Comparison of ENCODE assay signal across 25 cellular contexts in genomic region chr11:75955443-75955842, GRCh38.
"Had no signal": no experiment of that assay in that cellular context is flagged by ENCODE, and none has a peak within 500 bp of the region (broad histone marks: within the 10 kb centered on the region; RNA-seq: fewer than 3 reads in every experiment).

No MANE protein-coding gene starts in this region.

- H3K9me3 Mint-ChIP-seq: activated B cell treated with CpG ODN at 0.5 μM for 24 hours; activated CD8-positive, alpha-beta T cell treated with anti-CD3 and anti-CD28 coated beads for 36 hours; activated T-cell treated with anti-CD3 and anti-CD28 coated beads, Interleukin-2, amount 50 U/mL, for 4 hours; effector memory CD8-positive, alpha-beta T cell; naive B cell; T-helper 2 cell treated with Interferon-gamma antibody and Interleukin-4, amounts not matched to agents 5 μg/mL and 100 μg/mL, for 36 hours had no signal

- H3K27ac Mint-ChIP-seq: activated B cell treated with CpG ODN at 0.5 μM for 24 hours; activated CD8-positive, alpha-beta T cell treated with anti-CD3 and anti-CD28 coated beads for 36 hours; activated naive CD8-positive, alpha-beta T cell; brain; effector memory CD8-positive, alpha-beta T cell; nephron progenitor cell; progenitor cell of endocrine pancreas; T-helper 2 cell treated with Interferon-gamma antibody and Interleukin-4, amounts not matched to agents 5 μg/mL and 100 μg/mL, for 36 hours had no signal

- ATAC-seq: activated CD8-positive, alpha-beta T cell treated with anti-CD3 and anti-CD28 coated beads for 36 hours; activated T-cell treated with anti-CD3 and anti-CD28 coated beads, Interleukin-2, amount 50 U/mL, for 4 hours; effector memory CD8-positive, alpha-beta T cell; left cardiac atrium; left ventricle myocardium superior; right lobe of liver; stimulated activated naive CD8-positive, alpha-beta T cell treated with anti-CD3 and anti-CD28 coated beads, Interleukin-15, Interleukin-2, amounts not matched to agents 100 U/mL and 50 U/mL, for 24 hours had no signal

- H3K27me3 ChIP-seq: cardiac muscle cell, neutrophil, right lobe of liver, testis had no signal

- H3K9me3 ChIP-seq: neutrophil, right lobe of liver, testis had no signal

- H3K4me1 Mint-ChIP-seq: brain had no signal

- H3K4me3 ChIP-seq: cardiac muscle cell, right lobe of liver, testis had no signal

- H3K4me3 Mint-ChIP-seq: activated B cell treated with CpG ODN at 0.5 μM for 24 hours; activated CD8-positive, alpha-beta T cell treated with anti-CD3 and anti-CD28 coated beads for 36 hours; activated naive CD8-positive, alpha-beta T cell; activated T-cell treated with anti-CD3 and anti-CD28 coated beads, Interleukin-2, amount 50 U/mL, for 4 hours; brain; effector memory CD8-positive, alpha-beta T cell; naive B cell; nephron progenitor cell; T-helper 2 cell treated with Interferon-gamma antibody and Interleukin-4, amounts not matched to agents 5 μg/mL and 100 μg/mL, for 36 hours had no signal

- H3K4me1 ChIP-seq: right lobe of liver, testis had no signal

- DNase-seq: activated B cell treated with CpG ODN at 0.5 μM for 24 hours; activated CD4-positive, alpha-beta T cell treated with anti-CD3 and anti-CD28 coated beads, Interleukin-2, amount 50 U/mL, for 1 hour; activated CD8-positive, alpha-beta T cell treated with anti-CD3 and anti-CD28 coated beads for 36 hours; activated naive CD4-positive, alpha-beta T cell treated with Interleukin-2 at 50 U/mL for 16 hours; activated T-cell treated with anti-CD3 and anti-CD28 coated beads, Interleukin-2, amount 50 U/mL, for 4 hours; cortex of kidney; effector memory CD8-positive, alpha-beta T cell; erythroblast; head of caudate nucleus; hippocampal formation; left cardiac atrium; left ventricle myocardium superior; naive B cell; nephron progenitor cell; right lobe of liver; stimulated activated CD4-positive, alpha-beta T cell treated with anti-CD3 and anti-CD28 coated beads, Interleukin-2, amount 100 ng/mL, for 48 hours; stimulated activated naive CD8-positive, alpha-beta T cell treated with anti-CD3 and anti-CD28 coated beads, Interleukin-15, Interleukin-2, amounts not matched to agents 100 U/mL and 50 U/mL, for 24 hours; testis; trophoblast cell had no signal

- H3K36me3 ChIP-seq: cardiac muscle cell, neutrophil, right lobe of liver had no signal

- H3K27me3 Mint-ChIP-seq: activated B cell treated with CpG ODN at 0.5 μM for 24 hours; activated CD8-positive, alpha-beta T cell treated with anti-CD3 and anti-CD28 coated beads for 36 hours; activated naive CD8-positive, alpha-beta T cell; brain; effector memory CD8-positive, alpha-beta T cell; naive B cell; progenitor cell of endocrine pancreas had no signal
